8 cellular contexts compared by ENCODE assay signal in genomic region chr3:40971191-40972168, GRCh38.
DNase-seq lines count a peak whose midpoint lies in the region; ATAC-seq lines count a peak whose summit lies in the region.

No MANE protein-coding gene starts in this region.

- H3K36me3 Mint-ChIP-seq in activated CD4-positive, alpha-beta memory T cell treated with anti-CD3 and anti-CD28 coated beads, Interleukin-2, amount 10 ng/mL, durations not matched to agents 7 days and 5 days (ENCODE audit: low read depth), result peaks cover 3% of the 10 kb centered on the region

- intact Hi-C loops in sciatic nerve (cut with DNase I), result no loop called here

- H3K4me1 Mint-ChIP-seq in activated CD4-positive, alpha-beta memory T cell treated with anti-CD3 and anti-CD28 coated beads, Interleukin-2, amount 10 ng/mL, durations not matched to agents 7 days and 5 days, result peaks cover 48% of the 10 kb centered on the region

- H3K27me3 Mint-ChIP-seq in activated CD4-positive, alpha-beta memory T cell treated with anti-CD3 and anti-CD28 coated beads, Interleukin-2, amount 10 ng/mL, durations not matched to agents 7 days and 5 days, result peaks cover 7% of the 10 kb centered on the region

- peak overlapping the region; percentile 0 for H3K4me3 Mint-ChIP-seq in activated CD4-positive, alpha-beta memory T cell treated with anti-CD3 and anti-CD28 coated beads, Interleukin-2, amount 10 ng/mL, durations not matched to agents 7 days and 5 days

- ATAC-seq in HG02642 (IDR thresholded peaks at IDR 0.05; ENCODE audit: poor library complexity, unreplicated experiment) (peak; percentile 95), sciatic nerve (peak; percentile 98)

- peak overlapping the region; percentile 65 for H3K27ac Mint-ChIP-seq in activated CD4-positive, alpha-beta memory T cell treated with anti-CD3 and anti-CD28 coated beads, Interleukin-2, amount 10 ng/mL, durations not matched to agents 7 days and 5 days

- DNase-seq in stimulated activated CD4-positive, alpha-beta T cell treated with anti-CD3 and anti-CD28 coated beads, Interleukin-15, amount 100 ng/mL, for 24 hours, result peak; percentile 45
- no peak for DNase-seq in stimulated activated CD4-positive, alpha-beta T cell treated with anti-CD3 and anti-CD28 coated beads, Interleukin-12 subunit alpha, Interleukin-12 subunit beta, amount 100 ng/mL, for 4 hours
- DNase-seq in NCI-H1092 (lab: John Stamatoyannopoulos, UW), result peak; percentile 66
- peak; percentile 51 for DNase-seq in activated CD4-positive, alpha-beta memory T cell treated with anti-CD3 and anti-CD28 coated beads, Interleukin-2, amount 10 ng/mL, durations not matched to agents 7 days and 5 days
- peak; percentile 97 for DNase-seq in glomerular visceral epithelial cell (ENCODE audit: extremely low spot score)
- peak; percentile 84 for DNase-seq in sciatic nerve (ENCODE audit: low spot score)
- DNase-seq in NCI-H82 (lab: John Stamatoyannopoulos, UW), result no peak

- CTCF ChIA-PET in activated CD4-positive, alpha-beta memory T cell treated with anti-CD3 and anti-CD28 coated beads, Interleukin-2, amount 10 ng/mL, durations not matched to agents 7 days and 5 days (lab: Charles Lee), result interaction anchor here (0.6 to 1.4 kb wide), 2 partner anchors 10 to 538 kb away, joined by 3 to 5 read pairs; no protein-coding TSS in a partner anchor

- POLR2A ChIA-PET in activated CD4-positive, alpha-beta memory T cell treated with anti-CD3 and anti-CD28 coated beads, Interleukin-2, amount 10 ng/mL, durations not matched to agents 7 days and 5 days (lab: Charles Lee), result interaction anchor here (0.8 to 0.9 kb wide), 2 partner anchors 228 to 229 kb away, joined by 3 to 5 read pairs; partner anchors contain the start of gene CTNNB1

- peaks cover 2% of the 10 kb centered on the region for H3K9me3 Mint-ChIP-seq in activated CD4-positive, alpha-beta memory T cell treated with anti-CD3 and anti-CD28 coated beads, Interleukin-2, amount 10 ng/mL, durations not matched to agents 7 days and 5 days

Comparison
In these comparisons a context has a peak if more than half of its experiments do, and no peak if none do; other contexts are left out.
1. DNase-seq: peak in stimulated activated CD4-positive, alpha-beta T cell treated with anti-CD3 and anti-CD28 coated beads, Interleukin-15, amount 100 ng/mL, for 24 hours (single experiment), NCI-H1092 (single experiment), activated CD4-positive, alpha-beta memory T cell treated with anti-CD3 and anti-CD28 coated beads, Interleukin-2, amount 10 ng/mL, durations not matched to agents 7 days and 5 days (single experiment), glomerular visceral epithelial cell (single experiment) and sciatic nerve (single experiment); none in stimulated activated CD4-positive, alpha-beta T cell treated with anti-CD3 and anti-CD28 coated beads, Interleukin-12 subunit alpha, Interleukin-12 subunit beta, amount 100 ng/mL, for 4 hours (single experiment) and NCI-H82 (single experiment).